Comparison of ENCODE assay signal across 14 cellular contexts in the genomic region with DNA sequence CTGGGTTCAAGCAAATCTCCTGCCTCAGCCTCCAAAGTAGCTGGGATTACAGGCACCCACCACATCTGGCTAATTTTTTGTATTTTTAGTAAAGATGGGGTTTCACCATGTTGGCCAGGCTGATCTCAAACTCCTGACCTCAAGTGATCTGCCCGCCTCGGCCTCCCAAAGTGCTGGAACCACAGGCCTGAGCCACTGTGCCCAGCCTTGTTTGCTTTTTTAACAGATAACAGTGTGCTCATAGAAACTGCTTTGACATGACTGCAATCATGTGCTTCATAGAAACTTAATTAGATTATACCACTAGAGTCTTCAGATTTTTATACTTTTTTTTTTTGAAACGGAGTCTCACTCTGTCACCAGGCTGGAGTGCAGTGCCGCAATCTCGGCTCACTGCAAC. TPM values are rescaled to one million over a fixed set of nuclear protein-coding genes. Genes with fewer than 3 reads are reported as not detected.
"Had no signal": no experiment of that assay in that cellular context is flagged by ENCODE, and none has a peak within 500 bp of the region (broad histone marks: within the 10 kb centered on the region; RNA-seq: fewer than 3 reads in every experiment).

No MANE protein-coding gene starts in this region.

RNA-seq across cellular contexts. Expression of gene RHD, which starts 57.0 kb away (rescaled TPM):
- total RNA-seq: activated CD4-positive, alpha-beta memory T cell treated with anti-CD3 and anti-CD28 coated beads for 36 hours; activated naive CD8-positive, alpha-beta T cell treated with anti-CD3 and anti-CD28 coated beads, Interleukin-2, amount 10 ng/mL, durations not matched to agents 7 days and 5 days; bronchial epithelial cell; epithelial cell of proximal tubule; fibroblast of villous mesenchyme; glomerular endothelial cell; kidney; mesenteric fat pad; mucosa of gallbladder; ovary; prostate gland; thyroid gland; upper lobe of right lung had no signal
- polyA plus RNA-seq: ovary, SK-N-SH had no signal
